Comparison of ENCODE assay signal across 9 cellular contexts in genomic region chr5:14417232-14417730, GRCh38.
DNase-seq lines count a peak whose midpoint lies in the region; ATAC-seq and TF ChIP-seq lines count a peak whose summit lies in the region.
"Had no signal": no experiment of that assay in that cellular context is flagged by ENCODE, and none has a peak within 500 bp of the region (broad histone marks: within the 10 kb centered on the region; RNA-seq: fewer than 3 reads in every experiment).

No MANE protein-coding gene starts in this region.

- TF ChIP-seq CTCF in HEK293 (tag by site-specific recombination; IDR thresholded peaks at IDR 0.05): no peak

- H3K4me3 Mint-ChIP-seq in activated naive CD8-positive, alpha-beta T cell: peak overlapping the region; percentile 42
- no peak overlapping the region for H3K4me3 Mint-ChIP-seq in stimulated activated naive B cell treated with anti-CD40 and anti-IgM and Interleukin-4, amounts not matched to agents 10 μg/mL and 1 μg/mL and 100 μg/mL, for 72 hours
- H3K4me3 Mint-ChIP-seq: activated naive CD4-positive, alpha-beta T cell treated with anti-CD3 and anti-CD28 coated beads, Interleukin-2, amount 50 U/mL, for 24 hours had no signal

- CTCF ChIA-PET in HEK293 (lab: Yijun Ruan, JAX): interaction anchor here (0.6 to 1.3 kb wide), 3 partner anchors 20 to 214 kb away, joined by 3 to 4 read pairs (median 4); no protein-coding TSS in a partner anchor

- ATAC-seq in left ventricle myocardium superior (peak; percentile 78), GM19328 (IDR thresholded peaks at IDR 0.05; ENCODE audit: unreplicated experiment) (no peak)
- ATAC-seq in stimulated activated naive B cell treated with anti-CD40 and anti-IgM and Interleukin-4, amounts not matched to agents 10 μg/mL and 1 μg/mL and 100 μg/mL, for 72 hours (replicated peaks): no peak

- no peak overlapping the region for H3K27ac ChIP-seq in HEK293 (ENCODE audit: extremely low read depth, low read depth, low read length)
- H3K27ac ChIP-seq: SJCRH30 had no signal

- POLR2A ChIA-PET in HEK293 (lab: Yijun Ruan, JAX): no interaction called here

- H3K36me3 Mint-ChIP-seq in activated naive CD8-positive, alpha-beta T cell: no peaks in the 10 kb centered on the region
- peaks cover 38 to 71% of the 10 kb centered on the region in 2 donors for H3K36me3 Mint-ChIP-seq in stimulated activated naive B cell treated with anti-CD40 and anti-IgM and Interleukin-4, amounts not matched to agents 10 μg/mL and 1 μg/mL and 100 μg/mL, for 72 hours
- H3K36me3 Mint-ChIP-seq: activated naive CD4-positive, alpha-beta T cell treated with anti-CD3 and anti-CD28 coated beads, Interleukin-2, amount 50 U/mL, for 24 hours had no signal

- H3K27me3 Mint-ChIP-seq in activated naive CD8-positive, alpha-beta T cell: no peaks in the 10 kb centered on the region
- H3K27me3 Mint-ChIP-seq in stimulated activated naive B cell treated with anti-CD40 and anti-IgM and Interleukin-4, amounts not matched to agents 10 μg/mL and 1 μg/mL and 100 μg/mL, for 72 hours: no peaks in the 10 kb centered on the region
- H3K27me3 Mint-ChIP-seq: activated naive CD4-positive, alpha-beta T cell treated with anti-CD3 and anti-CD28 coated beads, Interleukin-2, amount 50 U/mL, for 24 hours had no signal

- DNase-seq in left ventricle myocardium superior (no peak), foreskin melanocyte (no peak), NCI-H748 treated with DMSO at 0.1 percent for 48 hours (lab: John Stamatoyannopoulos, UW) (no peak)
- no peak for DNase-seq in stimulated activated naive B cell treated with anti-CD40 and anti-IgM and Interleukin-4, amounts not matched to agents 10 μg/mL and 1 μg/mL and 100 μg/mL, for 72 hours
- DNase-seq: SJCRH30 had no signal

- H3K9me3 ChIP-seq in HEK293 (ENCODE audit: control insufficient read depth, insufficient read depth, low read depth, low read length): no peaks in the 10 kb centered on the region
- H3K9me3 ChIP-seq: SJCRH30 had no signal

- intact Hi-C loops in left ventricle myocardium superior (cut with micrococcal nuclease): no loop called here

- H3K4me1 Mint-ChIP-seq in activated naive CD8-positive, alpha-beta T cell (ENCODE audit: low read depth): peaks cover 55% of the 10 kb centered on the region
- peaks cover 0 to 14% of the 10 kb centered on the region in 2 donors for H3K4me1 Mint-ChIP-seq in stimulated activated naive B cell treated with anti-CD40 and anti-IgM and Interleukin-4, amounts not matched to agents 10 μg/mL and 1 μg/mL and 100 μg/mL, for 72 hours

- no peak overlapping the region for H3K4me3 ChIP-seq in HEK293 (ENCODE audit: low read depth, low read length)
- H3K4me3 ChIP-seq: SJCRH30 had no signal

- no peaks in the 10 kb centered on the region for H3K9me3 Mint-ChIP-seq in activated naive CD8-positive, alpha-beta T cell (ENCODE audit: low read depth)
- no peaks in the 10 kb centered on the region for H3K9me3 Mint-ChIP-seq in stimulated activated naive B cell treated with anti-CD40 and anti-IgM and Interleukin-4, amounts not matched to agents 10 μg/mL and 1 μg/mL and 100 μg/mL, for 72 hours
- H3K9me3 Mint-ChIP-seq: activated naive CD4-positive, alpha-beta T cell treated with anti-CD3 and anti-CD28 coated beads, Interleukin-2, amount 50 U/mL, for 24 hours had no signal

- peaks cover 23 to 70% of the 10 kb centered on the region in 2 experiments for H3K36me3 ChIP-seq in HEK293 (ENCODE audit: control insufficient read depth in 2 of 2, insufficient read depth in 1 of 2, low read length in 2 of 2)

- no peaks in the 10 kb centered on the region for H3K4me1 ChIP-seq in HEK293 (ENCODE audit: control insufficient read depth, insufficient read depth, low read length)
- H3K4me1 ChIP-seq: SJCRH30 had no signal

- peak overlapping the region; percentile 81 for H3K27ac Mint-ChIP-seq in activated naive CD8-positive, alpha-beta T cell
- H3K27ac Mint-ChIP-seq in stimulated activated naive B cell treated with anti-CD40 and anti-IgM and Interleukin-4, amounts not matched to agents 10 μg/mL and 1 μg/mL and 100 μg/mL, for 72 hours: peak overlapping the region; percentile 20
- H3K27ac Mint-ChIP-seq: activated naive CD4-positive, alpha-beta T cell treated with anti-CD3 and anti-CD28 coated beads, Interleukin-2, amount 50 U/mL, for 24 hours had no signal

TF ChIP-seq in HEK293, 187 proteins besides CTCF, POLR2A, EP300 and RAD21:
- peak; percentile 96 for TF ChIP-seq ZIC2 (tag by site-specific recombination; IDR thresholded peaks at IDR 0.05)
- TF ChIP-seq ZNF658 (tag by site-specific recombination; IDR thresholded peaks at IDR 0.05): no peak
